ENCODE assay signal across 18 cellular contexts in the genomic region with DNA sequence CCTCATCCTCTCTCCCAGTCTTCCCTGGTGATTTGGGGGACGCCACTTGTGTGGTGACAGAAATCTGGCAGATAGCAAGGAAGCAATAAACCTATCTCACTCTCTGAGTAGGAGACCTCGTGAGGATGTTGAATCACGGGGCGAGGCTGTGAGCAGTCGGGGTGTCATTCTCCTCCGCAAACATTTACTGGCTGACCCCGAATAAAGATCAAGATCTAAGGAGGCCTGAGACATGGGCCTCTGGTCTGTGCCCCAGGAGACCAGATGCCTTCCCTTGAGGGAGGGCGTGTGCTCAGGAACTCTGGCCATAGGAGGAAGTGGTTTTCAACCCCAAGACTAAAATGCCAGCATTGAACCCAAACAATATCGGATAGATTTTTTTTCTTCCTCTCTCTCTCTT. TPM values are rescaled to one million over a fixed set of nuclear protein-coding genes. Genes with fewer than 3 reads are reported as not detected.
DNase-seq lines count a peak whose midpoint lies in the region; ATAC-seq, FAIRE-seq and TF ChIP-seq lines count a peak whose summit lies in the region.
"Had no signal": no experiment of that assay in that cellular context is flagged by ENCODE, and none has a peak within 500 bp of the region (broad histone marks: within the 10 kb centered on the region; RNA-seq: fewer than 3 reads in every experiment).

No MANE protein-coding gene starts in this region.

- no peak for TF ChIP-seq POLR2A in endothelial cell of umbilical vein (IDR thresholded peaks at IDR 0.05; ENCODE audit: low read depth, low read length)

- peak overlapping the region; percentile 5 for H2AFZ ChIP-seq in endothelial cell of umbilical vein (ENCODE audit: low read depth, low read length)
- H2AFZ ChIP-seq: parathyroid adenoma had no signal

- H3K9ac ChIP-seq in endothelial cell of umbilical vein (replicated peaks; ENCODE audit: extremely low read depth, insufficient read depth, low read length): no peak overlapping the region
- H3K9ac ChIP-seq: parathyroid adenoma had no signal

- H3K79me2 ChIP-seq in endothelial cell of umbilical vein (ENCODE audit: control insufficient read depth, insufficient read depth, low read length): no peaks in the 10 kb centered on the region
- H3K79me2 ChIP-seq: parathyroid adenoma had no signal

- no peak overlapping the region for H3K27ac ChIP-seq in endothelial cell of umbilical vein (ENCODE audit: insufficient read depth, low read depth, low read length)
- no peak overlapping the region for H3K27ac ChIP-seq in small intestine (ENCODE audit: low read depth in 1 of 2, low read length in 1 of 2)
- H3K27ac ChIP-seq: parathyroid adenoma had no signal

- BruUV-seq in endothelial cell of umbilical vein (replicated peaks; lab: Mats Ljungman, UMichigan): no TSS peak

- H3K9me3 ChIP-seq in endothelial cell of umbilical vein (replicated peaks; ENCODE audit: control insufficient read depth, insufficient read depth, low read length) (no peaks in the 10 kb centered on the region), small intestine (ENCODE audit: control insufficient read depth, low read depth) (no peaks in the 10 kb centered on the region)

- no peak overlapping the region for H3K4me3 ChIP-seq in endothelial cell of umbilical vein (replicated peaks in 1 of 3; ENCODE audit: insufficient read depth in 1 of 3, low read depth in 1 of 3, low read length in 3 of 3)
- no peak overlapping the region for H3K4me3 ChIP-seq in small intestine (ENCODE audit: low read depth in 1 of 2, low read length in 2 of 2)

- dilution Hi-C loops in endothelial cell of umbilical vein (cut with MboI; ENCODE audit: extremely low pct_ligation_motif_present, low sequenced_read_pairs): no loop called here

- H3K27me3 ChIP-seq in endothelial cell of umbilical vein (ENCODE audit: control insufficient read depth in 2 of 2, insufficient read depth in 2 of 2, low read length in 2 of 2) (no peaks in the 10 kb centered on the region), small intestine (ENCODE audit: control insufficient read depth in 2 of 2, insufficient read depth in 2 of 2, low read length in 2 of 2) (no peaks in the 10 kb centered on the region)

- no peak for ATAC-seq in HG03175 (IDR thresholded peaks at IDR 0.05; ENCODE audit: unreplicated experiment)
- ATAC-seq: naive thymus-derived CD4-positive, alpha-beta T cell had no signal

- intact Hi-C loops in endothelial cell of umbilical vein (cut with micrococcal nuclease): no loop called here

- 21 to 59% (median 23%) methylated on average over 9 of the region's 9 CpGs for WGBS in small intestine, 3 donors

- CTCF ChIA-PET in endothelial cell of umbilical vein (lab: Charles Lee): interaction anchor here (1.5 kb wide), 1 partner anchor 21 kb away, joined by 3 read pairs; no protein-coding TSS in a partner anchor

- TF ChIP-seq CTCF in endothelial cell of umbilical vein (IDR thresholded peaks at IDR 0.05; ENCODE audit: extremely low read depth in 1 of 2, insufficient read depth in 1 of 2, low read depth in 1 of 2, low read length in 2 of 2): no peak

- peaks cover 9% of the 10 kb centered on the region for H3K4me1 ChIP-seq in endothelial cell of umbilical vein (ENCODE audit: control insufficient read depth, extremely low read depth, insufficient read depth, low read length)
- H3K4me1 ChIP-seq in small intestine (ENCODE audit: control insufficient read depth in 2 of 2, insufficient read depth in 1 of 2, low read depth in 1 of 2, low read length in 1 of 2): no peaks in the 10 kb centered on the region
- H3K4me1 ChIP-seq: parathyroid adenoma had no signal

- H3K36me3 ChIP-seq in endothelial cell of umbilical vein (ENCODE audit: control insufficient read depth in 2 of 2, extremely low read depth in 1 of 2, insufficient read depth in 2 of 2, low read length in 2 of 2): no peaks in the 10 kb centered on the region
- H3K36me3 ChIP-seq in small intestine (ENCODE audit: control insufficient read depth in 2 of 2, insufficient read depth in 2 of 2, low read length in 2 of 2): no peaks in the 10 kb centered on the region

- no peak overlapping the region for H3K4me2 ChIP-seq in endothelial cell of umbilical vein (ENCODE audit: insufficient read depth, low read length)

- no peaks in the 10 kb centered on the region for H3K9me1 ChIP-seq in endothelial cell of umbilical vein (replicated peaks; ENCODE audit: control insufficient read depth, extremely low read depth, insufficient read depth, low read length)

- no peak for FAIRE-seq in endothelial cell of umbilical vein (lab: Jason Lieb, UNC)
- no peak for FAIRE-seq in small intestine (lab: Jason Lieb, UNC)
- FAIRE-seq: RCC 7860 had no signal

- POLR2A ChIA-PET in endothelial cell of umbilical vein (lab: Charles Lee): no interaction called here

- DNase-seq in GM03348 (ENCODE audit: low spot score) (peak; percentile 59), LoVo (ENCODE audit: low spot score) (peak; percentile 76), endothelial cell of umbilical vein (ENCODE audit: low read depth, low spot score) (no peak), small intestine (peak; percentile 6), NCI-H345 (lab: John Stamatoyannopoulos, UW) (no peak)
- no peak for DNase-seq in effector CD8-positive, alpha-beta T cell (lab: John Stamatoyannopoulos, UW)
- DNase-seq: activated CD4-positive, alpha-beta T cell treated with anti-CD3 and anti-CD28 coated beads, Interleukin-2, amount 10 ng/mL, durations not matched to agents 7 days and 5 days; activated CD8-positive, alpha-beta memory T cell treated with anti-CD3 and anti-CD28 coated beads, Interleukin-2, amount 50 U/mL, for 4 hours; activated effector memory CD4-positive, alpha-beta T cell treated with anti-CD3 and anti-CD28 coated beads, Interleukin-2, amount 50 U/mL, for 16 hours; GOT3; islet precursor cell; naive thymus-derived CD4-positive, alpha-beta T cell; NCI-H146; stimulated activated CD4-positive, alpha-beta T cell treated with anti-CD3 and anti-CD28 coated beads, Interleukin-4, amount 100 ng/mL, for 1 hour had no signal

- no peaks in the 10 kb centered on the region for H4K20me1 ChIP-seq in endothelial cell of umbilical vein (replicated peaks; ENCODE audit: control insufficient read depth, extremely low read depth, insufficient read depth, low read length)

TF ChIP-seq in endothelial cell of umbilical vein, 7 proteins besides CTCF, POLR2A, EP300 and RAD21:
- TF ChIP-seq JUN (IDR thresholded peaks at IDR 0.05; ENCODE audit: borderline replicate concordance, insufficient read depth, insufficient read length, low read depth): no peak
- TF ChIP-seq MYC (IDR thresholded peaks at IDR 0.05; ENCODE audit: low read depth, low read length): no peak
- TF ChIP-seq, protein P1, sequence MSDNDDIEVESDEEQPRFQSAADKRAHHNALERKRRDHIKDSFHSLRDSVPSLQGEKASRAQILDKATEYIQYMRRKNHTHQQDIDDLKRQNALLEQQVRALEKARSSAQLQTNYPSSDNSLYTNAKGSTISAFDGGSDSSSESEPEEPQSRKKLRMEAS (IDR thresholded peaks at IDR 0.05; ENCODE audit: insufficient read depth, insufficient read length): no peak
- no peak for TF ChIP-seq EZH2 (IDR thresholded peaks at IDR 0.05; ENCODE audit: borderline replicate concordance, low read depth, low read length, severe bottlenecking)
- TF ChIP-seq FOS (IDR thresholded peaks at IDR 0.05; ENCODE audit: borderline replicate concordance, insufficient read depth, low read length): no peak
- TF ChIP-seq POLR2AphosphoS5 (IDR thresholded peaks at IDR 0.05; ENCODE audit: insufficient read depth, low read depth, low read length): no peak
- no peak for TF ChIP-seq GATA2 (IDR thresholded peaks at IDR 0.05; ENCODE audit: insufficient read depth, insufficient read length, low read depth, low read length)

RNA-seq across cellular contexts. Expression of gene FOXL1, which starts 53.1 kb away (rescaled TPM):
- total RNA-seq in endothelial cell of umbilical vein: 3.8 and 4.2 TPM in 2 replicates
- polyA plus RNA-seq in endothelial cell of umbilical vein: 2.8 and 3.2 TPM in 2 replicates
- 1.0 and 1.5 TPM in 2 replicates for polyA plus RNA-seq in endothelial cell of umbilical vein (2011; cell fraction: cytosol; rRNA removed)
- polyA plus RNA-seq in endothelial cell of umbilical vein (2011; cell fraction: nucleus; rRNA removed): 1.8 and 3.0 TPM in 2 replicates
- 1.1 and 1.4 TPM in 2 replicates for polyA plus RNA-seq in endothelial cell of umbilical vein (2012)
- polyA minus RNA-seq in endothelial cell of umbilical vein: 0.78 and 0.98 TPM in 2 replicates
- polyA minus RNA-seq in endothelial cell of umbilical vein (2011; cell fraction: cytosol; rRNA and poly(A)+ RNA removed): 2.5 TPM
- 1.9 and 4.6 TPM in 2 replicates for polyA minus RNA-seq in endothelial cell of umbilical vein (2011; cell fraction: nucleus; rRNA and poly(A)+ RNA removed)
- polyA plus RNA-seq in small intestine: 1 to 10 TPM in 2 of 3 donors, under 1 TPM in 1; 0.22 to 1.9 (median 1.2) TPM
- total RNA-seq: activated CD4-positive, alpha-beta T cell treated with anti-CD3 and anti-CD28 coated beads, Interleukin-2, amount 10 ng/mL, durations not matched to agents 7 days and 5 days; naive thymus-derived CD4-positive, alpha-beta T cell had no signal
- polyA plus RNA-seq: CD14-positive monocyte; naive thymus-derived CD4-positive, alpha-beta T cell had no signal

Comparison
In these comparisons a context has a peak if more than half of its experiments do, and no peak if none do; other contexts are left out.
1. DNase-seq: peak in GM03348 (single experiment), LoVo (single experiment) and small intestine (single experiment); none in endothelial cell of umbilical vein (single experiment), effector CD8-positive, alpha-beta T cell (single experiment) and NCI-H345 (single experiment).